In genomic region chr5:164252-164651, GRCh38 we compare ENCODE assay signal across 16 cellular contexts. TPM values are rescaled to one million over a fixed set of nuclear protein-coding genes. Genes with fewer than 3 reads are reported as not detected.
"Had no signal": no experiment of that assay in that cellular context is flagged by ENCODE, and none has a peak within 500 bp of the region (broad histone marks: within the 10 kb centered on the region; RNA-seq: fewer than 3 reads in every experiment).

No MANE protein-coding gene starts in this region.

- H3K4me3 ChIP-seq: right lobe of liver had no signal

- ATAC-seq: right lobe of liver; stimulated activated effector memory CD8-positive, alpha-beta T cell treated with anti-CD3 and anti-CD28 coated beads, Interleukin-12 subunit alpha, Interleukin-12 subunit beta, amount 100 ng/mL, for 72 hours had no signal

- H3K4me1 ChIP-seq: right lobe of liver had no signal

- H3K36me3 ChIP-seq: brain microvascular endothelial cell, right lobe of liver had no signal

- DNase-seq: activated CD4-positive, alpha-beta T cell treated with anti-CD3 and anti-CD28 coated beads, Interleukin-2, amount 50 U/mL, for 1 hour; activated CD8-positive, alpha-beta memory T cell treated with anti-CD3 and anti-CD28 coated beads for 24 hours; activated gamma-delta T cell treated with Interleukin-2 at 50 U/mL for 16 hours; activated naive CD8-positive, alpha-beta T cell treated with anti-CD3 and anti-CD28 coated beads, Interleukin-2, amount 10 ng/mL, durations not matched to agents 7 days and 5 days; brain microvascular endothelial cell; effector CD8-positive, alpha-beta T cell; foreskin melanocyte; immature natural killer cell; stimulated activated CD4-positive, alpha-beta T cell treated with anti-CD3 and anti-CD28 coated beads, Interleukin-2, amount 100 ng/mL, for 24 hours had no signal

- H3K9me3 ChIP-seq: right lobe of liver had no signal

- FAIRE-seq: endothelial cell of umbilical vein had no signal

- H3K27me3 ChIP-seq: brain microvascular endothelial cell, right lobe of liver had no signal

- H3K27ac ChIP-seq: brain microvascular endothelial cell, right lobe of liver had no signal

RNA-seq across cellular contexts. Expression of gene LRRC14B, which starts 27.0 kb away (rescaled TPM):
- total RNA-seq: endothelial cell of umbilical vein, lower leg skin, omental fat pad, pulmonary artery endothelial cell, right lobe of liver had no signal
- polyA plus RNA-seq: endothelial cell of umbilical vein, immature natural killer cell, urinary bladder had no signal
